In the genomic region with DNA sequence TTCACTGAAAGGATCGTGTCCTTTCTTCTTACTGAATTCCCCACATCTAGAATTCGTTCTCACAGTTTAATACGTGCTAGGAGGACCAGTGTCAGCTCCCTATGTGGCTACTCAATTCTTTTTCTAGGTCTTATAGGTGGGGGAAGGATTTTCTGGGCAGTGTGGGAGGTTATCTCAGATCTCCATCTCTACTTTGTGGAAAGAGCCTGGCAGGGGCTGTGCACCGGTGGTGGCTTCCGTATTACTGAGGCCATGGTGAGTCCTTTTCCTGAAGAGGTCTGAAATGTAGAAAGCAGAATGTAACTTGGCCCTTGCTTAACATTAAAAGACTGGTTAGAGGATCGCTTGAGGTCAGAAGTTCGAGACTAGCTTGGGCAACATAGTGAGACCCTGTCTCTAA, we compare ENCODE assay signal across 27 cellular contexts. TPM values are rescaled to one million over a fixed set of nuclear protein-coding genes. Genes with fewer than 3 reads are reported as not detected.
DNase-seq lines count a peak whose midpoint lies in the region; TF ChIP-seq lines count a peak whose summit lies in the region.
"Had no signal": no experiment of that assay in that cellular context is flagged by ENCODE, and none has a peak within 500 bp of the region (broad histone marks: within the 10 kb centered on the region; RNA-seq: fewer than 3 reads in every experiment).

No MANE protein-coding gene starts in this region.

- no peaks in the 10 kb centered on the region for H3K9me3 Mint-ChIP-seq in activated CD4-positive, alpha-beta T cell treated with anti-CD3 and anti-CD28 coated beads, Interleukin-2, amount 10 ng/mL, durations not matched to agents 24 days and 14 days
- H3K9me3 Mint-ChIP-seq in immature natural killer cell = no peaks in the 10 kb centered on the region
- H3K9me3 Mint-ChIP-seq: activated T-cell treated with anti-CD3 and anti-CD28 coated beads, Interleukin-2, amount 50 U/mL, for 24 hours; T-helper 2 cell treated with Interferon-gamma antibody and Interleukin-4, amounts not matched to agents 5 μg/mL and 100 μg/mL, for 36 hours had no signal

- peak; percentile 58 for DNase-seq in activated CD4-positive, alpha-beta T cell treated with anti-CD3 and anti-CD28 coated beads, Interleukin-2, amount 10 ng/mL, durations not matched to agents 24 days and 14 days
- no peak for DNase-seq in activated CD4-positive, alpha-beta T cell treated with anti-CD3 and anti-CD28 coated beads for 1 hour
- DNase-seq in NB4 (ENCODE audit: low read depth) = peak; percentile 25
- no peak for DNase-seq in immature natural killer cell
- DNase-seq in sigmoid colon = peak; percentile 7
- DNase-seq in NOMO-1 treated with dmso at 0.1 percent for 144 hours (lab: John Stamatoyannopoulos, UW; ENCODE audit: unreplicated experiment) = no peak
- DNase-seq in transverse colon = no peak
- DNase-seq in H7 = no peak
- DNase-seq: 8988T; activated CD4-positive, alpha-beta T cell treated with anti-CD3 and anti-CD28 coated beads for 4 hours; activated naive CD4-positive, alpha-beta T cell; activated T-cell treated with anti-CD3 and anti-CD28 coated beads, Interleukin-2, amount 50 U/mL, for 24 hours; amygdala; colonic mucosa; effector memory CD4-positive, alpha-beta T cell; erythroblast; NCI-H1417; NCI-H2081; NCI-H2227 treated with DMSO at 0.1 percent for 48 hours; NCI-H69; psoas muscle; RPMI8226; stimulated activated naive CD4-positive, alpha-beta T cell had no signal

- H3K27ac ChIP-seq in sigmoid colon = no peak overlapping the region
- H3K27ac ChIP-seq in transverse colon = no peak overlapping the region
- H3K27ac ChIP-seq: colonic mucosa, psoas muscle, SK-N-MC, suprapubic skin had no signal

- no peak overlapping the region for H3K4me3 Mint-ChIP-seq in activated CD4-positive, alpha-beta T cell treated with anti-CD3 and anti-CD28 coated beads, Interleukin-2, amount 10 ng/mL, durations not matched to agents 24 days and 14 days
- H3K4me3 Mint-ChIP-seq in immature natural killer cell = peak overlapping the region in 3 of 5 donors; percentile 3 to 22 (median 19)
- H3K4me3 Mint-ChIP-seq: activated T-cell treated with anti-CD3 and anti-CD28 coated beads, Interleukin-2, amount 50 U/mL, for 24 hours; T-helper 2 cell treated with Interferon-gamma antibody and Interleukin-4, amounts not matched to agents 5 μg/mL and 100 μg/mL, for 36 hours had no signal

- H3K27ac Mint-ChIP-seq in activated CD4-positive, alpha-beta T cell treated with anti-CD3 and anti-CD28 coated beads, Interleukin-2, amount 10 ng/mL, durations not matched to agents 24 days and 14 days = no peak overlapping the region
- peak overlapping the region in 4 of 6 donors; percentile 10 to 72 (median 18) for H3K27ac Mint-ChIP-seq in immature natural killer cell
- H3K27ac Mint-ChIP-seq: activated T-cell treated with anti-CD3 and anti-CD28 coated beads, Interleukin-2, amount 50 U/mL, for 24 hours; T-helper 2 cell treated with Interferon-gamma antibody and Interleukin-4, amounts not matched to agents 5 μg/mL and 100 μg/mL, for 36 hours had no signal

- TF ChIP-seq EP300 in sigmoid colon (IDR thresholded peaks at IDR 0.05) (no peak), transverse colon (IDR thresholded peaks at IDR 0.05; ENCODE audit: low read depth) (no peak)

- TF ChIP-seq POLR2A in NB4 (IDR thresholded peaks at IDR 0.05; ENCODE audit: extremely low read depth, insufficient read length) (no peak), sigmoid colon (IDR thresholded peaks at IDR 0.05) (no peak), transverse colon (IDR thresholded peaks at IDR 0.05) (no peak)

- H3K9me3 ChIP-seq in sigmoid colon (no peaks in the 10 kb centered on the region), transverse colon (no peaks in the 10 kb centered on the region)
- H3K9me3 ChIP-seq: colonic mucosa, psoas muscle, suprapubic skin had no signal

- intact Hi-C loops in activated CD4-positive, alpha-beta T cell treated with anti-CD3 and anti-CD28 coated beads, Interleukin-2, amount 10 ng/mL, durations not matched to agents 24 days and 14 days (cut with micrococcal nuclease) = loop anchor here (10.0 kb wide), 1 partner anchor 88 kb away; the partner anchor contains the start of gene CRCP
- intact Hi-C loops in sigmoid colon (cut with DNase I) (no loop called here), transverse colon (cut with DNase I; ENCODE audit: low total_unique reads) (no loop called here)

- H3K27me3 ChIP-seq in sigmoid colon (no peaks in the 10 kb centered on the region), transverse colon (peaks cover 4% of the 10 kb centered on the region), H7 (ENCODE audit: control insufficient read depth, insufficient read depth, low read length) (peaks cover 9% of the 10 kb centered on the region)
- H3K27me3 ChIP-seq: colonic mucosa, suprapubic skin had no signal

- in situ Hi-C loops in transverse colon (cut with MboI; ENCODE audit: low pct_ligation_motif_present in 1 of 4, low pct_unique_long_range_greater_than_20kb in 1 of 4, low sequenced_read_pairs in 3 of 4) = no loop called here

- H3K27me3 Mint-ChIP-seq in activated CD4-positive, alpha-beta T cell treated with anti-CD3 and anti-CD28 coated beads, Interleukin-2, amount 10 ng/mL, durations not matched to agents 24 days and 14 days = peaks cover 32% of the 10 kb centered on the region
- peaks cover 7 to 14% (median 14%) of the 10 kb centered on the region in 3 donors for H3K27me3 Mint-ChIP-seq in immature natural killer cell (ENCODE audit: low read depth in 3 of 3)

- H3K4me1 ChIP-seq in sigmoid colon = peaks cover 0 to 12% (median 10%) of the 10 kb centered on the region in 4 donors
- peaks cover 0 to 11% (median 9%) of the 10 kb centered on the region in 4 donors for H3K4me1 ChIP-seq in transverse colon
- H3K4me1 ChIP-seq: colonic mucosa had no signal

- H3K4me3 ChIP-seq in NB4 (ENCODE audit: low read depth, low read length) (no peak overlapping the region), sigmoid colon (no peak overlapping the region), transverse colon (no peak overlapping the region), H7 (ENCODE audit: insufficient read depth, low read depth, low read length) (no peak overlapping the region)
- H3K4me3 ChIP-seq: colonic mucosa, lung, psoas muscle, SK-N-MC, suprapubic skin had no signal

- no peaks in the 10 kb centered on the region for H3K36me3 ChIP-seq in sigmoid colon
- no peaks in the 10 kb centered on the region for H3K36me3 ChIP-seq in transverse colon
- no peaks in the 10 kb centered on the region for H3K36me3 ChIP-seq in H7 (replicated peaks; ENCODE audit: control insufficient read depth, insufficient read depth, low read length)
- H3K36me3 ChIP-seq: colonic mucosa, suprapubic skin had no signal

- peaks cover 2% of the 10 kb centered on the region for H3K36me3 Mint-ChIP-seq in activated CD4-positive, alpha-beta T cell treated with anti-CD3 and anti-CD28 coated beads, Interleukin-2, amount 10 ng/mL, durations not matched to agents 24 days and 14 days (ENCODE audit: low read depth)
- H3K36me3 Mint-ChIP-seq in immature natural killer cell = no peaks in the 10 kb centered on the region

- 42 to 58% methylated on average over 7 of the region's 7 CpGs for WGBS in sigmoid colon, 2 donors
- WGBS in transverse colon (ENCODE audit: low coverage in 1 of 2), 2 donors = 56 to 61% methylated on average over 6 to 7 of the region's 7 CpGs

- peaks cover 22% of the 10 kb centered on the region for H3K4me1 Mint-ChIP-seq in activated CD4-positive, alpha-beta T cell treated with anti-CD3 and anti-CD28 coated beads, Interleukin-2, amount 10 ng/mL, durations not matched to agents 24 days and 14 days
- H3K4me1 Mint-ChIP-seq in immature natural killer cell = peaks cover 21 to 32% of the 10 kb centered on the region in 2 donors

- no peak for TF ChIP-seq CTCF in NB4 (IDR thresholded peaks at IDR 0.05; ENCODE audit: low read depth, low read length)
- TF ChIP-seq CTCF in sigmoid colon (IDR thresholded peaks at IDR 0.05) = no peak
- no peak for TF ChIP-seq CTCF in transverse colon (IDR thresholded peaks at IDR 0.05)

RNA-seq across cellular contexts. Expression of gene TPST1, which starts 2.8 kb away (rescaled TPM):
- 1.1 and 2.1 TPM in 2 replicates for total RNA-seq in activated CD4-positive, alpha-beta T cell treated with anti-CD3 and anti-CD28 coated beads, Interleukin-2, amount 10 ng/mL, durations not matched to agents 24 days and 14 days
- polyA plus RNA-seq in immature natural killer cell (1 to 10 TPM; 2.4 to 3.9 (median 3.2) TPM), sigmoid colon (1 to 10 TPM in 2 of 3 donors, under 1 TPM in 1; 0.92 to 7.6 (median 3.6) TPM)
- total RNA-seq in sigmoid colon (10 to 100 TPM; 21.0 to 31.3 (median 26.4) TPM), transverse colon (10 to 100 TPM in 2 of 4 donors, 1 to 10 TPM in 2; 1.5 to 28.3 (median 9.7) TPM)
- 20.4 and 24.6 TPM in 2 replicates for total RNA-seq in H7 (2014; rRNA removed; shearing (Covaris generic))

Comparison
In these comparisons a context has a peak if more than half of its experiments do, and no peak if none do; other contexts are left out.
1. DNase-seq: peak in activated CD4-positive, alpha-beta T cell treated with anti-CD3 and anti-CD28 coated beads, Interleukin-2, amount 10 ng/mL, durations not matched to agents 24 days and 14 days (single experiment), NB4 (single experiment) and sigmoid colon (single experiment); none in activated CD4-positive, alpha-beta T cell treated with anti-CD3 and anti-CD28 coated beads for 1 hour (single experiment), immature natural killer cell (0 of 3), NOMO-1 treated with dmso at 0.1 percent for 144 hours (single experiment), transverse colon (single experiment) and H7 (single experiment).